Comparison of ENCODE assay signal across 1 cellular context in the genomic region with DNA sequence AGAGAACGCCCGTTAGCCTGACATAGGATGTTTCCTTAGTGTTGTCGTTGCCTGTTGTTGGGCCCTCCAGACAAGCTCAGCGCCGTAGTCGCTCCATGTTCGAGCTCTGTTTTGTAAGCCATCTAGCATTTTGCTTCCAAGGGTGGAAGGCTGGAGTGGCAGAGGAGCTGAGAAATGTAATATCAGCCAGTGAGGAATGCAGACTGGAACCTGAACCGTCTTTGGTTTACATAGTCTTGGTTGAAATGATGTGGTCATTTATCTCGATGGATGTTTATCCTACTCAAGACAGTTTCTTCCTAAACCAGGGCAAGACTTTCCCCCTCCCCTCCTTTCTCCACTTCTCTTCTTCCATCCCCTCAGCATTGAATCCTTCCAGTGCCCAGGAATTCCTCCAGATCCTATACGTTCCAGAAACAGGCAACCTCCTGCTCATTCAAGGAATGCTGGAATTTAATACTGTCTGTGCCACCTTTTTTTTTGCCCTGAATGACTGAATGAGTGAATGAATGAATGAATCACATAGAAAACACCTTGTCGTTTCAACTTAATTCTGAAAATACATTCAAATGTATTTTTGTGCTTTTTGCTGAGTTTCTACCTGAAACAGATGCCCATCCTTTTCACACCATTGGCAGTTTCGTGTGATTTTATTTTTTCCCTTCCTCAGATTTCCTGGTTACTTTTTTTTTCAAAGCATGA.
TF ChIP-seq lines count a peak whose summit lies in the region.

No MANE protein-coding gene starts in this region.

TF ChIP-seq in K562, 482 proteins besides CTCF, POLR2A, EP300 and RAD21:
- TF ChIP-seq, protein P1, sequence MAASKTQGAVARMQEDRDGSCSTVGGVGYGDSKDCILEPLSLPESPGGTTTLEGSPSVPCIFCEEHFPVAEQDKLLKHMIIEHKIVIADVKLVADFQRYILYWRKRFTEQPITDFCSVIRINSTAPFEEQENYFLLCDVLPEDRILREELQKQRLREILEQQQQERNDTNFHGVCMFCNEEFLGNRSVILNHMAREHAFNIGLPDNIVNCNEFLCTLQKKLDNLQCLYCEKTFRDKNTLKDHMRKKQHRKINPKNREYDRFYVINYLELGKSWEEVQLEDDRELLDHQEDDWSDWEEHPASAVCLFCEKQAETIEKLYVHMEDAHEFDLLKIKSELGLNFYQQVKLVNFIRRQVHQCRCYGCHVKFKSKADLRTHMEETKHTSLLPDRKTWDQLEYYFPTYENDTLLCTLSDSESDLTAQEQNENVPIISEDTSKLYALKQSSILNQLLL (CRISPR knock-in tag; IDR thresholded peaks at IDR 0.05; ENCODE audit: borderline replicate concordance): no peak
- TF ChIP-seq KAT2B (IDR thresholded peaks at IDR 0.05; ENCODE audit: low read depth, low read length): no peak
- no peak for TF ChIP-seq MED1 (CRISPR knock-in tag; IDR thresholded peaks at IDR 0.05; ENCODE audit: borderline replicate concordance)
- no peak for TF ChIP-seq HSF4 (CRISPR knock-in tag; IDR thresholded peaks at IDR 0.05; ENCODE audit: borderline replicate concordance)
- no peak for TF ChIP-seq ZEB2 (IDR thresholded peaks at IDR 0.05)
- no peak for TF ChIP-seq MEF2A (IDR thresholded peaks at IDR 0.05; ENCODE audit: control insufficient read depth, low read depth, low read length)
- TF ChIP-seq ZNF24 (IDR thresholded peaks at IDR 0.05): peak; percentile 79
TF ChIP-seq in K562: peak in this region for 1.
